Comparison of ENCODE assay signal across 11 cellular contexts in genomic region chr10:100350914-100351485, GRCh38. TPM values are rescaled to one million over a fixed set of nuclear protein-coding genes. Genes with fewer than 3 reads are reported as not detected.
DNase-seq lines count a peak whose midpoint lies in the region; ATAC-seq and TF ChIP-seq lines count a peak whose summit lies in the region.
"Had no signal": no experiment of that assay in that cellular context is flagged by ENCODE, and none has a peak within 500 bp of the region (broad histone marks: within the 10 kb centered on the region; RNA-seq: fewer than 3 reads in every experiment).

No MANE protein-coding gene starts in this region.

- H3K4me1 ChIP-seq in ACC112 (ENCODE audit: control insufficient read depth, insufficient read depth, low read length, unreplicated experiment) (peaks cover 34% of the 10 kb centered on the region), KMS-11 (ENCODE audit: low read depth, poor library complexity, severe bottlenecking) (peaks cover 38% of the 10 kb centered on the region), mesenchymal stem cell (ENCODE audit: control insufficient read depth, insufficient read depth, low read depth, low read length) (peaks cover 19% of the 10 kb centered on the region)

- H3K9ac ChIP-seq in KMS-11 (no peak overlapping the region), mesenchymal stem cell (ENCODE audit: low read length) (peak overlapping the region; percentile 26)
- H3K9ac ChIP-seq: parathyroid adenoma had no signal

- H2BK15ac ChIP-seq in mesenchymal stem cell (ENCODE audit: low read depth, poor library complexity, severe bottlenecking): no peak overlapping the region

- H4K20me1 ChIP-seq in KMS-11 (ENCODE audit: insufficient read depth): peaks cover 11% of the 10 kb centered on the region; the same call in 1 of the 2 replicates

- peak overlapping the region in 1 of 2 experiments; percentile 23 for H3K14ac ChIP-seq in mesenchymal stem cell (ENCODE audit: low read length in 2 of 2)

- H4K8ac ChIP-seq in mesenchymal stem cell (ENCODE audit: low read length): no peak overlapping the region

- H3K36me3 ChIP-seq in ACC112 (ENCODE audit: insufficient read depth, low read length) (peaks cover 66% of the 10 kb centered on the region), KMS-11 (ENCODE audit: insufficient read depth) (peaks cover 23% of the 10 kb centered on the region; the same call in 1 of the 2 replicates), mesenchymal stem cell (ENCODE audit: control insufficient read depth in 1 of 2, insufficient read depth in 2 of 2, low read depth in 1 of 2, low read length in 2 of 2) (peaks cover 41 to 79% of the 10 kb centered on the region in 2 experiments)

- no peak overlapping the region for H2BK5ac ChIP-seq in mesenchymal stem cell (ENCODE audit: low read depth, low read length, poor library complexity, severe bottlenecking)

- peak overlapping the region in 1 of 2 experiments; percentile 53 for H3K23ac ChIP-seq in mesenchymal stem cell (ENCODE audit: low read length in 2 of 2)

- H3K27ac ChIP-seq in ACC112 (ENCODE audit: low read depth, low read length) (no peak overlapping the region), KMS-11 (no peak overlapping the region), mesenchymal stem cell (ENCODE audit: low read length, poor library complexity, severe bottlenecking) (no peak overlapping the region)
- H3K27ac ChIP-seq: parathyroid adenoma had no signal

- 90% methylated on average over 5 of the region's 5 CpGs for WGBS in mesenchymal stem cell

- H3K4me3 ChIP-seq in ACC112 (ENCODE audit: low read depth, low read length) (peak overlapping the region; percentile 98; the same call in 1 of the 2 replicates), KMS-11 (IDR thresholded peaks at IDR 0.05; ENCODE audit: insufficient read depth, low read depth, low read length) (no peak overlapping the region), cardiac fibroblast (replicated peaks in 1 of 2; ENCODE audit: low read depth in 2 of 2, low read length in 2 of 2) (peak overlapping the region; percentile 93 to 95), mesenchymal stem cell (ENCODE audit: insufficient read depth in 1 of 2, low read depth in 1 of 2, low read length in 2 of 2) (peak overlapping the region in 1 of 2 experiments; percentile 88)

- H2AK5ac ChIP-seq in mesenchymal stem cell (ENCODE audit: low read length, severe bottlenecking): no peak overlapping the region

- no peak overlapping the region for H2BK120ac ChIP-seq in mesenchymal stem cell (ENCODE audit: low read depth, low read length)

- H3K79me1 ChIP-seq in mesenchymal stem cell (replicated peaks; ENCODE audit: low read length, poor library complexity, severe bottlenecking): peaks cover 37% of the 10 kb centered on the region

- H3K9me3 ChIP-seq in mesenchymal stem cell (ENCODE audit: control insufficient read depth, low read length): no peaks in the 10 kb centered on the region

- no peak overlapping the region for H3K18ac ChIP-seq in mesenchymal stem cell (ENCODE audit: low read depth in 1 of 2, low read length in 2 of 2)

- no peak overlapping the region for H2BK12ac ChIP-seq in mesenchymal stem cell (ENCODE audit: low read length in 2 of 2)

- TF ChIP-seq CTCF in KMS-11 (conservative IDR thresholded peaks at IDR 0.05; ENCODE audit: low read depth, low read length): no peak
- TF ChIP-seq CTCF in cardiac fibroblast (IDR thresholded peaks at IDR 0.05; ENCODE audit: low read depth, low read length): no peak

- H3K27me3 ChIP-seq in ACC112 (ENCODE audit: insufficient read depth, low read length): no peaks in the 10 kb centered on the region
- H3K27me3 ChIP-seq in KMS-11 (ENCODE audit: insufficient read depth, low read depth): no peaks in the 10 kb centered on the region
- no peaks in the 10 kb centered on the region for H3K27me3 ChIP-seq in mesenchymal stem cell (ENCODE audit: control insufficient read depth in 1 of 2, insufficient read depth in 1 of 2, low read length in 2 of 2)

- no peak for DNase-seq in cardiac fibroblast (ENCODE audit: low read depth in 2 of 2)
- DNase-seq in mesenchymal stem cell: no peak
- DNase-seq: COR-L47, NCI-H1436 had no signal

- ATAC-seq in GM21526 (IDR thresholded peaks at IDR 0.05; ENCODE audit: low FRiP score, unreplicated experiment): no peak
- ATAC-seq in GM21737 (IDR thresholded peaks at IDR 0.05; ENCODE audit: unreplicated experiment): no peak
- no peak for ATAC-seq in HG03439 (IDR thresholded peaks at IDR 0.05; ENCODE audit: unreplicated experiment)
- ATAC-seq in HG02852 (IDR thresholded peaks at IDR 0.05; ENCODE audit: unreplicated experiment): no peak

- peak overlapping the region in 1 of 2 experiments; percentile 41 for H3K4ac ChIP-seq in mesenchymal stem cell (ENCODE audit: low read depth in 1 of 2, low read length in 2 of 2)

- H3K4me2 ChIP-seq in KMS-11 (peak overlapping the region; percentile 88), mesenchymal stem cell (ENCODE audit: low read length, poor library complexity, severe bottlenecking) (no peak overlapping the region)

- H4K91ac ChIP-seq in mesenchymal stem cell (ENCODE audit: low read length): no peak overlapping the region

- H3K79me2 ChIP-seq in ACC112 (ENCODE audit: control insufficient read depth, insufficient read depth, low read length, unreplicated experiment): peaks cover 31% of the 10 kb centered on the region
- peaks cover 47% of the 10 kb centered on the region for H3K79me2 ChIP-seq in KMS-11 (ENCODE audit: insufficient read depth, low read depth)
- H3K79me2 ChIP-seq: parathyroid adenoma had no signal

- H2AFZ ChIP-seq in ACC112 (ENCODE audit: low read length, unreplicated experiment) (no peak overlapping the region), KMS-11 (ENCODE audit: low read depth) (no peak overlapping the region), mesenchymal stem cell (ENCODE audit: low read depth, low read length) (no peak overlapping the region)
- H2AFZ ChIP-seq: parathyroid adenoma had no signal

RNA-seq across cellular contexts. Expression of gene SCD, which starts 4.0 kb away (rescaled TPM):
- polyA plus RNA-seq in mesenchymal stem cell (2013, experiment 1 of 2): 787 TPM
- polyA plus RNA-seq in mesenchymal stem cell (2013, experiment 2 of 2): 779 TPM

RNA-seq across cellular contexts. Expression of gene PKD2L1, which starts 21.0 kb away (rescaled TPM):
- polyA plus RNA-seq in mesenchymal stem cell (2013, experiment 1 of 2): 0.01 TPM
- not detected for polyA plus RNA-seq in mesenchymal stem cell (2013, experiment 2 of 2)
